ENCODE assay signal across 8 cellular contexts in the genomic region with DNA sequence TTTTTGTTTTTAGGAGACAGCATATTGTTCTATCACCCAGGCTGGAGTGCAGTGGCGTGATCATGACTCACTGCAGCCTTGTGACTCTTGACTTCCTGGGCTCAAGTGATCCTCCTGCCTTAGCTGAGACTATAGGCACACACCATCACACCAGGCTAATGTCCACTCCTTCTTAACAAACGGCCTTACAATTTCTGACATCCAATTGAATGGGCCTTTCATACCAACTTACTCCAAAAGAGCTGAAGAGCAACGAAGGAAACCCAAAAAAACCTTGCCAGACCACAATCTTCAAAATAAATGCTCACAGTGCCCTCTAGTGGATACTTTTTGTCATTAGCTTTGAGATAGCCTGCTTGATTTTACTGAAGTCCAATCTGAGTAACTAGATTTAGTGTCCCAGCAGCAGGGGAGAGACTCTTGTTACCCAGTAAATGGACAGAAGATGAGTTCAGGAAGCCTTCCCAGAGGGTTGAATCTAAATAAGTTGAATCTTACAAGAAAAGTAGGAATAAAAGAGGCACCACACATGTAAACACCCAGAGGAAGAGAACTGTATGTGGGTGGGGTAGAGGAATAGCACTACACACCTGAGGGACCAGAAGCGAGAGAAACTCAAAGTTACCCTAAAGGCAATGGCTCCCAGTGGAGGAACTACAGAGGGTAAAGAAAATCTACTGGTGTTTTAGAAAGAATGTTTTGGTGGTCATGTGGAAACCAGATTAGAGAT. TPM values are rescaled to one million over a fixed set of nuclear protein-coding genes. Genes with fewer than 3 reads are reported as not detected.
DNase-seq lines count a peak whose midpoint lies in the region; ATAC-seq and TF ChIP-seq lines count a peak whose summit lies in the region.

No MANE protein-coding gene starts in this region.

- H3K4me1 Mint-ChIP-seq in activated T-cell treated with anti-CD3 and anti-CD28 coated beads, Interleukin-2, amount 50 U/mL, for 72 hours (ENCODE audit: low read depth) = peaks cover 56% of the 10 kb centered on the region

- H3K4me3 ChIP-seq in gastroesophageal sphincter (no peak overlapping the region), ovary (no peak overlapping the region)

- DNase-seq in DMS79 treated with DMSO at 0.1 percent for 48 hours (lab: John Stamatoyannopoulos, UW) = peak; percentile 35
- DNase-seq in NCI-H69 (lab: John Stamatoyannopoulos, UW) = peak; percentile 77
- peak; percentile 33 to 37 for DNase-seq in activated T-cell treated with anti-CD3 and anti-CD28 coated beads, Interleukin-2, amount 50 U/mL, for 72 hours
- peak in 2 of 5 donors; percentile 13 to 26 for DNase-seq in ovary
- no peak for DNase-seq in 8988T

- 39 to 52% methylated on average over 4 of the region's 4 CpGs for WGBS in gastroesophageal sphincter (ENCODE audit: low coverage in 1 of 2), 2 donors
- WGBS in ovary, 3 donors = 34 to 46% (median 43%) methylated on average over 4 of the region's 4 CpGs

- H3K27ac ChIP-seq in gastroesophageal sphincter = no peak overlapping the region
- no peak overlapping the region for H3K27ac ChIP-seq in ovary

- H3K36me3 ChIP-seq in gastroesophageal sphincter (peaks cover 0 to 86% of the 10 kb centered on the region in 2 donors), ovary (no peaks in the 10 kb centered on the region)

- H3K4me3 Mint-ChIP-seq in activated T-cell treated with anti-CD3 and anti-CD28 coated beads, Interleukin-2, amount 50 U/mL, for 72 hours = peak overlapping the region; percentile 12 to 71

- peak overlapping the region; percentile 90 for H3K27ac Mint-ChIP-seq in activated T-cell treated with anti-CD3 and anti-CD28 coated beads, Interleukin-2, amount 50 U/mL, for 72 hours

- peaks cover 12 to 38% of the 10 kb centered on the region in 2 donors for H3K36me3 Mint-ChIP-seq in activated T-cell treated with anti-CD3 and anti-CD28 coated beads, Interleukin-2, amount 50 U/mL, for 72 hours (ENCODE audit: insufficient read depth in 2 of 2)

- H3K4me1 ChIP-seq in gastroesophageal sphincter = peaks cover 0 to 55% (median 11%) of the 10 kb centered on the region in 3 donors
- H3K4me1 ChIP-seq in ovary (ENCODE audit: insufficient read depth) = peaks cover 2% of the 10 kb centered on the region

- H3K27me3 ChIP-seq in gastroesophageal sphincter = no peaks in the 10 kb centered on the region
- H3K27me3 ChIP-seq in ovary = no peaks in the 10 kb centered on the region

- no peaks in the 10 kb centered on the region for H3K27me3 Mint-ChIP-seq in activated T-cell treated with anti-CD3 and anti-CD28 coated beads, Interleukin-2, amount 50 U/mL, for 72 hours (ENCODE audit: low read depth)

- H3K9me3 Mint-ChIP-seq in activated T-cell treated with anti-CD3 and anti-CD28 coated beads, Interleukin-2, amount 50 U/mL, for 72 hours = no peaks in the 10 kb centered on the region

- TF ChIP-seq CTCF in gastroesophageal sphincter (IDR thresholded peaks at IDR 0.05) = peak; percentile 41 to 65 (median 53)
- peak; percentile 46 to 60 (median 51) for TF ChIP-seq CTCF in ovary (IDR thresholded peaks at IDR 0.05)

- no peak for TF ChIP-seq EP300 in gastroesophageal sphincter (IDR thresholded peaks at IDR 0.05)
- no peak for TF ChIP-seq EP300 in ovary (IDR thresholded peaks at IDR 0.05)

- TF ChIP-seq POLR2A in gastroesophageal sphincter (IDR thresholded peaks at IDR 0.05) (no peak), ovary (IDR thresholded peaks at IDR 0.05) (no peak)

- no peaks in the 10 kb centered on the region for H3K9me3 ChIP-seq in gastroesophageal sphincter
- H3K9me3 ChIP-seq in ovary = no peaks in the 10 kb centered on the region

- intact Hi-C loops in ovary (cut with DNase I) = loop anchor here in 1 of 4 donors (1.0 kb wide), 1 partner anchor 35 kb away; no protein-coding TSS in a partner anchor

- ATAC-seq in GM19463 (IDR thresholded peaks at IDR 0.05; ENCODE audit: unreplicated experiment) (peak; percentile 58), HG03521 (IDR thresholded peaks at IDR 0.05; ENCODE audit: unreplicated experiment) (peak; percentile 67), gastroesophageal sphincter (peak; percentile 59)
- ATAC-seq in activated T-cell treated with anti-CD3 and anti-CD28 coated beads, Interleukin-2, amount 50 U/mL, for 72 hours (replicated peaks in 1 of 2) = peak; percentile 80 to 87

RNA-seq across cellular contexts. Expression of a gene that starts 9.3 kb away (rescaled TPM):
- 10 to 100 TPM; 40.0 to 42.7 TPM for total RNA-seq in activated T-cell treated with anti-CD3 and anti-CD28 coated beads, Interleukin-2, amount 50 U/mL, for 72 hours
- 10 to 100 TPM; 23.8 to 32.3 (median 29.7) TPM for total RNA-seq in gastroesophageal sphincter
- total RNA-seq in ovary = 10 to 100 TPM; 18.0 to 25.0 (median 20.4) TPM
- polyA plus RNA-seq in ovary = 10 to 100 TPM; 24.5 to 27.2 TPM
